Comparison of ENCODE assay signal across 16 cellular contexts in genomic region chr7:116614509-116615285, GRCh38. TPM values are rescaled to one million over a fixed set of nuclear protein-coding genes. Genes with fewer than 3 reads are reported as not detected.
DNase-seq lines count a peak whose midpoint lies in the region; ATAC-seq and TF ChIP-seq lines count a peak whose summit lies in the region.
"Had no signal": no experiment of that assay in that cellular context is flagged by ENCODE, and none has a peak within 500 bp of the region (broad histone marks: within the 10 kb centered on the region; RNA-seq: fewer than 3 reads in every experiment).

No MANE protein-coding gene starts in this region.

- TF ChIP-seq CTCF in GM23338 (conservative IDR thresholded peaks at IDR 0.05; ENCODE audit: low read depth in 2 of 2): no peak
- no peak for TF ChIP-seq CTCF in neural progenitor cell (IDR thresholded peaks at IDR 0.05)

- no peak overlapping the region for H3K4me3 Mint-ChIP-seq in GM23338
- no peak overlapping the region for H3K4me3 Mint-ChIP-seq in neural progenitor cell
- no peak overlapping the region for H3K4me3 Mint-ChIP-seq in activated naive CD4-positive, alpha-beta T cell treated with anti-CD3 and anti-CD28 coated beads, Interleukin-2, amount 10 ng/mL, durations not matched to agents 7 days and 5 days

- H2AFZ ChIP-seq in GM23338 (peak overlapping the region; percentile 72; the same call in 1 of the 2 replicates), neural progenitor cell (replicated peaks) (no peak overlapping the region)

- H3K4me1 ChIP-seq in GM23338 (ENCODE audit: insufficient read depth) (peaks cover 37% of the 10 kb centered on the region), neural progenitor cell (peaks cover 32% of the 10 kb centered on the region)

- H3F3A ChIP-seq in GM23338 (replicated peaks; ENCODE audit: low read depth) (no peaks in the 10 kb centered on the region), neural progenitor cell (ENCODE audit: low read depth) (peaks cover 19% of the 10 kb centered on the region)

- H3K9me3 Mint-ChIP-seq in GM23338 (no peaks in the 10 kb centered on the region), neural progenitor cell (no peaks in the 10 kb centered on the region)
- H3K9me3 Mint-ChIP-seq in activated naive CD4-positive, alpha-beta T cell treated with anti-CD3 and anti-CD28 coated beads, Interleukin-2, amount 10 ng/mL, durations not matched to agents 7 days and 5 days: no peaks in the 10 kb centered on the region

- H3K27me3 ChIP-seq in GM23338 (ENCODE audit: insufficient read depth) (no peaks in the 10 kb centered on the region), neural progenitor cell (no peaks in the 10 kb centered on the region)

- peaks cover 29% of the 10 kb centered on the region for H3K4me1 Mint-ChIP-seq in GM23338
- H3K4me1 Mint-ChIP-seq in neural progenitor cell: peaks cover 20% of the 10 kb centered on the region
- H3K4me1 Mint-ChIP-seq in activated naive CD4-positive, alpha-beta T cell treated with anti-CD3 and anti-CD28 coated beads, Interleukin-2, amount 10 ng/mL, durations not matched to agents 7 days and 5 days: no peaks in the 10 kb centered on the region

- DNase-seq in GM23338 (ENCODE audit: low spot score) (no peak), dermis blood vessel endothelial cell (peak; percentile 83), left kidney (ENCODE audit: low read depth, low spot score) (peak; percentile 34), neural progenitor cell (ENCODE audit: low spot score) (peak; percentile 31), dedifferentiated amniotic fluid mesenchymal stem cell (ENCODE audit: extremely low spot score) (no peak)
- DNase-seq in activated naive CD4-positive, alpha-beta T cell treated with anti-CD3 and anti-CD28 coated beads, Interleukin-2, amount 10 ng/mL, durations not matched to agents 7 days and 5 days: no peak
- DNase-seq: Caco-2, H7, Kasumi-1, NCI-H2029, NCI-H524, SIG-M5 had no signal

- H3K9me2 ChIP-seq in GM23338 (ENCODE audit: insufficient read depth): no peaks in the 10 kb centered on the region

- H3K4me2 ChIP-seq in GM23338: no peak overlapping the region
- peak overlapping the region; percentile 32 for H3K4me2 ChIP-seq in neural progenitor cell

- H3K36me3 ChIP-seq in GM23338 (ENCODE audit: insufficient read depth) (no peaks in the 10 kb centered on the region), neural progenitor cell (no peaks in the 10 kb centered on the region)

- CTCF ChIA-PET in activated naive CD4-positive, alpha-beta T cell treated with anti-CD3 and anti-CD28 coated beads, Interleukin-2, amount 10 ng/mL, durations not matched to agents 7 days and 5 days (lab: Charles Lee): no interaction called here

- H3K27ac ChIP-seq in GM23338 (ENCODE audit: low read depth): no peak overlapping the region
- H3K27ac ChIP-seq in neural progenitor cell: no peak overlapping the region

- H3K36me3 Mint-ChIP-seq in GM23338 (ENCODE audit: low read depth) (no peaks in the 10 kb centered on the region), neural progenitor cell (no peaks in the 10 kb centered on the region)
- H3K36me3 Mint-ChIP-seq in activated naive CD4-positive, alpha-beta T cell treated with anti-CD3 and anti-CD28 coated beads, Interleukin-2, amount 10 ng/mL, durations not matched to agents 7 days and 5 days: no peaks in the 10 kb centered on the region
- H3K36me3 Mint-ChIP-seq: CD14-positive monocyte had no signal

- H3K79me2 ChIP-seq in GM23338 (replicated peaks; ENCODE audit: insufficient read depth) (no peaks in the 10 kb centered on the region), neural progenitor cell (ENCODE audit: low read depth) (no peaks in the 10 kb centered on the region)

- ATAC-seq in GM23338 (no peak), GM19351 (IDR thresholded peaks at IDR 0.05; ENCODE audit: unreplicated experiment) (no peak), HG02610 (IDR thresholded peaks at IDR 0.05; ENCODE audit: unreplicated experiment) (no peak)

- H4K20me1 ChIP-seq in GM23338 (replicated peaks; ENCODE audit: insufficient read depth): no peaks in the 10 kb centered on the region
- H4K20me1 ChIP-seq in neural progenitor cell (ENCODE audit: low read depth): no peaks in the 10 kb centered on the region

- H3K27me3 Mint-ChIP-seq in GM23338 (ENCODE audit: insufficient read depth, low read depth, poor library complexity) (no peaks in the 10 kb centered on the region), neural progenitor cell (ENCODE audit: insufficient read depth, low read depth) (peaks cover 8% of the 10 kb centered on the region)
- peaks cover 5% of the 10 kb centered on the region for H3K27me3 Mint-ChIP-seq in activated naive CD4-positive, alpha-beta T cell treated with anti-CD3 and anti-CD28 coated beads, Interleukin-2, amount 10 ng/mL, durations not matched to agents 7 days and 5 days

- H3K27ac Mint-ChIP-seq in GM23338 (no peak overlapping the region), neural progenitor cell (no peak overlapping the region)
- H3K27ac Mint-ChIP-seq in activated naive CD4-positive, alpha-beta T cell treated with anti-CD3 and anti-CD28 coated beads, Interleukin-2, amount 10 ng/mL, durations not matched to agents 7 days and 5 days: no peak overlapping the region
- H3K27ac Mint-ChIP-seq: CD14-positive monocyte had no signal

- no peak overlapping the region for H3K9ac ChIP-seq in neural progenitor cell

- H3K4me3 ChIP-seq in GM23338: no peak overlapping the region
- H3K4me3 ChIP-seq in neural progenitor cell: no peak overlapping the region

- no peaks in the 10 kb centered on the region for H3K9me3 ChIP-seq in neural progenitor cell (ENCODE audit: low read depth)
- H3K9me3 ChIP-seq: Caco-2 had no signal

TF ChIP-seq in GM23338, 12 proteins besides CTCF, POLR2A, EP300 and RAD21 (continues in another document):
- TF ChIP-seq EZH2phosphoT487 (IDR thresholded peaks at IDR 0.05; ENCODE audit: unreplicated experiment): no peak
- TF ChIP-seq, protein P1, sequence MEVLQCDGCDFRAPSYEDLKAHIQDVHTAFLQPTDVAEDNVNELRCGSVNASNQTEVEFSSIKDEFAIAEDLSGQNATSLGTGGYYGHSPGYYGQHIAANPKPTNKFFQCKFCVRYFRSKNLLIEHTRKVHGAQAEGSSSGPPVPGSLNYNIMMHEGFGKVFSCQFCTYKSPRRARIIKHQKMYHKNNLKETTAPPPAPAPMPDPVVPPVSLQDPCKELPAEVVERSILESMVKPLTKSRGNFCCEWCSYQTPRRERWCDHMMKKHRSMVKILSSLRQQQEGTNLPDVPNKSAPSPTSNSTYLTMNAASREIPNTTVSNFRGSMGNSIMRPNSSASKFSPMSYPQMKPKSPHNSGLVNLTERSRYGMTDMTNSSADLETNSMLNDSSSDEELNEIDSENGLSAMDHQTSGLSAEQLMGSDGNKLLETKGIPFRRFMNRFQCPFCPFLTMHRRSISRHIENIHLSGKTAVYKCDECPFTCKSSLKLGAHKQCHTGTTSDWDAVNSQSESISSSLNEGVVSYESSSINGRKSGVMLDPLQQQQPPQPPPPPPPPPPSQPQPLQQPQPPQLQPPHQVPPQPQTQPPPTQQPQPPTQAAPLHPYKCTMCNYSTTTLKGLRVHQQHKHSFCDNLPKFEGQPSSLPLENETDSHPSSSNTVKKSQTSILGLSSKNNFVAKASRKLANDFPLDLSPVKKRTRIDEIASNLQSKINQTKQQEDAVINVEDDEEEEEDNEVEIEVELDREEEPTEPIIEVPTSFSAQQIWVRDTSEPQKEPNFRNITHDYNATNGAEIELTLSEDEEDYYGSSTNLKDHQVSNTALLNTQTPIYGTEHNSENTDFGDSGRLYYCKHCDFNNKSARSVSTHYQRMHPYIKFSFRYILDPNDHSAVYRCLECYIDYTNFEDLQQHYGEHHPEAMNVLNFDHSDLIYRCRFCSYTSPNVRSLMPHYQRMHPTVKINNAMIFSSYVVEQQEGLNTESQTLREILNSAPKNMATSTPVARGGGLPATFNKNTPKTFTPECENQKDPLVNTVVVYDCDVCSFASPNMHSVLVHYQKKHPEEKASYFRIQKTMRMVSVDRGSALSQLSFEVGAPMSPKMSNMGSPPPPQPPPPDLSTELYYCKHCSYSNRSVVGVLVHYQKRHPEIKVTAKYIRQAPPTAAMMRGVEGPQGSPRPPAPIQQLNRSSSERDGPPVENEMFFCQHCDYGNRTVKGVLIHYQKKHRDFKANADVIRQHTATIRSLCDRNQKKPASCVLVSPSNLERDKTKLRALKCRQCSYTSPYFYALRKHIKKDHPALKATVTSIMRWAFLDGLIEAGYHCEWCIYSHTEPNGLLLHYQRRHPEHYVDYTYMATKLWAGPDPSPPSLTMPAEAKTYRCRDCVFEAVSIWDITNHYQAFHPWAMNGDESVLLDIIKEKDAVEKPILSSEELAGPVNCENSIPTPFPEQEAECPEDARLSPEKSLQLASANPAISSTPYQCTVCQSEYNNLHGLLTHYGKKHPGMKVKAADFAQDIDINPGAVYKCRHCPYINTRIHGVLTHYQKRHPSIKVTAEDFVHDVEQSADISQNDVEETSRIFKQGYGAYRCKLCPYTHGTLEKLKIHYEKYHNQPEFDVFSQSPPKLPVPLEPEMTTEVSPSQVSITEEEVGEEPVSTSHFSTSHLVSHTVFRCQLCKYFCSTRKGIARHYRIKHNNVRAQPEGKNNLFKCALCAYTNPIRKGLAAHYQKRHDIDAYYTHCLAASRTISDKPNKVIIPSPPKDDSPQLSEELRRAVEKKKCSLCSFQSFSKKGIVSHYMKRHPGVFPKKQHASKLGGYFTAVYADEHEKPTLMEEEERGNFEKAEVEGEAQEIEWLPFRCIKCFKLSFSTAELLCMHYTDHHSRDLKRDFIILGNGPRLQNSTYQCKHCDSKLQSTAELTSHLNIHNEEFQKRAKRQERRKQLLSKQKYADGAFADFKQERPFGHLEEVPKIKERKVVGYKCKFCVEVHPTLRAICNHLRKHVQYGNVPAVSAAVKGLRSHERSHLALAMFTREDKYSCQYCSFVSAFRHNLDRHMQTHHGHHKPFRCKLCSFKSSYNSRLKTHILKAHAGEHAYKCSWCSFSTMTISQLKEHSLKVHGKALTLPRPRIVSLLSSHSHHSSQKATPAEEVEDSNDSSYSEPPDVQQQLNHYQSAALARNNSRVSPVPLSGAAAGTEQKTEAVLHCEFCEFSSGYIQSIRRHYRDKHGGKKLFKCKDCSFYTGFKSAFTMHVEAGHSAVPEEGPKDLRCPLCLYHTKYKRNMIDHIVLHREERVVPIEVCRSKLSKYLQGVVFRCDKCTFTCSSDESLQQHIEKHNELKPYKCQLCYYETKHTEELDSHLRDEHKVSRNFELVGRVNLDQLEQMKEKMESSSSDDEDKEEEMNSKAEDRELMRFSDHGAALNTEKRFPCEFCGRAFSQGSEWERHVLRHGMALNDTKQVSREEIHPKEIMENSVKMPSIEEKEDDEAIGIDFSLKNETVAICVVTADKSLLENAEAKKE (CRISPR knock-in tag; IDR thresholded peaks at IDR 0.05): no peak

RNA-seq across cellular contexts. Expression of gene MET, which starts 57.3 kb away (rescaled TPM):
- 16.3 and 23.1 TPM in 2 replicates for total RNA-seq in GM23338 (2014; rRNA removed; shearing (Covaris generic))
- polyA plus RNA-seq in GM23338 (2016; fragmentation: Nextera tagmentation; extraction: Ambion mirVana): 3.8 and 4.8 TPM in 2 replicates
- total RNA-seq in dermis blood vessel endothelial cell (66.4 and 113 TPM in 2 replicates), neural progenitor cell (ENCODE audit: low replicate concordance) (7.0 and 8.4 TPM in 2 replicates)
- total RNA-seq: OCI-LY7 had no signal
- polyA plus RNA-seq: CD14-positive monocyte had no signal

Comparison
In these comparisons a context has a peak if more than half of its experiments do, and no peak if none do; other contexts are left out.
1. DNase-seq: peak in dermis blood vessel endothelial cell (single experiment), left kidney (single experiment) and neural progenitor cell (single experiment); none in GM23338 (single experiment), activated naive CD4-positive, alpha-beta T cell treated with anti-CD3 and anti-CD28 coated beads, Interleukin-2, amount 10 ng/mL, durations not matched to agents 7 days and 5 days (single experiment) and dedifferentiated amniotic fluid mesenchymal stem cell (single experiment).